ENCODE assay signal across 1 cellular context in the genomic region with DNA sequence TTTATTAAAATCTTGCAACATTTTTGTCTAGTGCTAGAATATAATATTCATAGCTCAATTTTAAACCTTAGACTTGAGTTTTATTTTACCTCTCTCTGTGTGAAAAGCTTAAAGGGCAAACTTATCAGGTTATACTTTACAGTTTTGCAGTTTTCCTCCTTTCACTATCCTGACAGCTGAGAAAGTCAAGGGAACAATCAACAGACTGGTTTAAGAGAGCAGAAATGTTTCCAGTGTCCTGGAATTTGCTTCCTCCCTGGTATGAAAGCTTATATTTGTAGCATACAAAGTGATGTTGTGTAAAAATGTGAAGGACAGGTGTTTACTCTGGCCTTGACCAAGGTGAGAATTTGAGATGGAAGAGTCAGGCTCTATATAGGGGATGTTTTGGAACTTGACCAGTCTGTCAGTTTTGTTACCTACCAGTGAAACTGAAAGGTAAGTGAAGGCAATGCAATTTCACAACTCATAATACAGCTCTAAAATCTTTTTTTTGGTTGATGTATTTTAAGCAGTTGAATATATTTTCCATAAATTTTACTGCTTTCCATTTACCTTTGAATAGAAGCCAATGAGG.
TF ChIP-seq lines count a peak whose summit lies in the region.

No MANE protein-coding gene starts in this region.

TF ChIP-seq in WTC11, 78 proteins besides CTCF, POLR2A, EP300 and RAD21 (continued from another document):
- TF ChIP-seq, protein P1, sequence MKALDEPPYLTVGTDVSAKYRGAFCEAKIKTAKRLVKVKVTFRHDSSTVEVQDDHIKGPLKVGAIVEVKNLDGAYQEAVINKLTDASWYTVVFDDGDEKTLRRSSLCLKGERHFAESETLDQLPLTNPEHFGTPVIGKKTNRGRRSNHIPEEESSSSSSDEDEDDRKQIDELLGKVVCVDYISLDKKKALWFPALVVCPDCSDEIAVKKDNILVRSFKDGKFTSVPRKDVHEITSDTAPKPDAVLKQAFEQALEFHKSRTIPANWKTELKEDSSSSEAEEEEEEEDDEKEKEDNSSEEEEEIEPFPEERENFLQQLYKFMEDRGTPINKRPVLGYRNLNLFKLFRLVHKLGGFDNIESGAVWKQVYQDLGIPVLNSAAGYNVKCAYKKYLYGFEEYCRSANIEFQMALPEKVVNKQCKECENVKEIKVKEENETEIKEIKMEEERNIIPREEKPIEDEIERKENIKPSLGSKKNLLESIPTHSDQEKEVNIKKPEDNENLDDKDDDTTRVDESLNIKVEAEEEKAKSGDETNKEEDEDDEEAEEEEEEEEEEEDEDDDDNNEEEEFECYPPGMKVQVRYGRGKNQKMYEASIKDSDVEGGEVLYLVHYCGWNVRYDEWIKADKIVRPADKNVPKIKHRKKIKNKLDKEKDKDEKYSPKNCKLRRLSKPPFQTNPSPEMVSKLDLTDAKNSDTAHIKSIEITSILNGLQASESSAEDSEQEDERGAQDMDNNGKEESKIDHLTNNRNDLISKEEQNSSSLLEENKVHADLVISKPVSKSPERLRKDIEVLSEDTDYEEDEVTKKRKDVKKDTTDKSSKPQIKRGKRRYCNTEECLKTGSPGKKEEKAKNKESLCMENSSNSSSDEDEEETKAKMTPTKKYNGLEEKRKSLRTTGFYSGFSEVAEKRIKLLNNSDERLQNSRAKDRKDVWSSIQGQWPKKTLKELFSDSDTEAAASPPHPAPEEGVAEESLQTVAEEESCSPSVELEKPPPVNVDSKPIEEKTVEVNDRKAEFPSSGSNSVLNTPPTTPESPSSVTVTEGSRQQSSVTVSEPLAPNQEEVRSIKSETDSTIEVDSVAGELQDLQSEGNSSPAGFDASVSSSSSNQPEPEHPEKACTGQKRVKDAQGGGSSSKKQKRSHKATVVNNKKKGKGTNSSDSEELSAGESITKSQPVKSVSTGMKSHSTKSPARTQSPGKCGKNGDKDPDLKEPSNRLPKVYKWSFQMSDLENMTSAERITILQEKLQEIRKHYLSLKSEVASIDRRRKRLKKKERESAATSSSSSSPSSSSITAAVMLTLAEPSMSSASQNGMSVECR (CRISPR knock-in tag; IDR thresholded peaks at IDR 0.05; ENCODE audit: borderline replicate concordance) = no peak
- no peak for TF ChIP-seq ZNF317 (CRISPR knock-in tag; IDR thresholded peaks at IDR 0.05; ENCODE audit: borderline replicate concordance, low read depth)
- TF ChIP-seq, protein P2, sequence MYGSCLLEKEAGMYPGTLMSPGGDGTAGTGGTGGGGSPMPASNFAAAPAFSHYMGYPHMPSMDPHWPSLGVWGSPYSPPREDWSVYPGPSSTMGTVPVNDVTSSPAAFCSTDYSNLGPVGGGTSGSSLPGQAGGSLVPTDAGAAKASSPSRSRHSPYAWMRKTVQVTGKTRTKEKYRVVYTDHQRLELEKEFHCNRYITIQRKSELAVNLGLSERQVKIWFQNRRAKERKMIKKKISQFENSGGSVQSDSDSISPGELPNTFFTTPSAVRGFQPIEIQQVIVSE (CRISPR knock-in tag; IDR thresholded peaks at IDR 0.05; ENCODE audit: borderline replicate concordance) = no peak
- no peak for TF ChIP-seq HMGA2 (CRISPR knock-in tag; IDR thresholded peaks at IDR 0.05)
- TF ChIP-seq NFATC4 (CRISPR knock-in tag; IDR thresholded peaks at IDR 0.05) = no peak
